8 cellular contexts compared by ENCODE assay signal in the genomic region with DNA sequence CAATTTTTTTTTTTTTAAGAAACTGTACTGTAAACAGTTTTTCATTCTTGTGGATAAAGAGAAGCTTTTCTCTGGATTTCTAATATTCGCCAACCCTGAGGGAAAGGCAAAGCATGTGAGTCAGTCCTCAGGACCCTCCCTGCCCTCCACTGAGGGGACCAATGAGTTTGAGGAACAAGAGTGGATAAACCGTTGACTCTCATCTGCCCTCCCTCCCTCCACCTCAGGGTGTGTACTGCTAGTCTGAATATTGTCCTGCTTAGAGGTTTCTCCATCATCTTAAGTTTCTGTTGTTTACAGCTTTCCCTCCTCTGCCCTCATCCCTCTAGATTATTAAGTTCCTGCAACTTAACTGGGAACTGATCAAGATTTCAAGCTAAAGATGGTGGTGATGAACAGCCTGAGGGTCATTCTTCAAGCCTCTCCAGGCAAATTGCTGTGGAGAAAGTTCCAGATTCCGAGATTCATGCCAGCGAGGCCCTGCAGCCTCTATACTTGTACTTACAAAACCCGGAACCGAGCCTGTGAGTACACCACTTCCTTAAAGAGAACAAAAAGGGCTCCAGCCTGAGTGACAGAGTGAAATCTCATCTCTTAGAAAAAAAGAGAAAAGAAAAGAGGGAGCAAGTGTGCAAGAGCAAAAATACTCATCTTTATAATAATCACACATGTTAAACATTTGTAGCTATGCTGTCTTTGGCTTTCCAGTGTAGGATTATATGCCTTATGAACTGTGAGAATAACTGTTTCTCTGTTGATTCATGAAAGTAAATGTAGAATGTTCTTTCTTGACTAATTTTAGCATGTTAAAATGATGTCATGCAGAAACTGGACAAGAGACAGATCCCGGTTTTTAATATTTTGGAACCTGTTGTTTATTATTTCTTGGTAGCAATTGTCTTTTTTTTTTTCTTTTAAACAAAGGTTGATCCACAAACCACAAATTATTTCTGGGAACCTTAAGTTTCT. TPM values are rescaled to one million over a fixed set of nuclear protein-coding genes. Genes with fewer than 3 reads are reported as not detected.
DNase-seq lines count a peak whose midpoint lies in the region; ATAC-seq and TF ChIP-seq lines count a peak whose summit lies in the region.

No MANE protein-coding gene starts in this region.

- H3K9ac ChIP-seq in BLaER1: peak overlapping the region; percentile 15; the same call in 1 of the 2 replicates

- ATAC-seq in GM19438 (IDR thresholded peaks at IDR 0.05; ENCODE audit: low read depth, unreplicated experiment) (peak; percentile 67), HG03469 (IDR thresholded peaks at IDR 0.05; ENCODE audit: unreplicated experiment) (peak; percentile 74), foreskin keratinocyte (no peak)

- H3K36me3 Mint-ChIP-seq in activated naive CD8-positive, alpha-beta T cell: peaks cover 6% of the 10 kb centered on the region

- no peaks in the 10 kb centered on the region for H3K36me3 ChIP-seq in BLaER1

- peaks cover 7% of the 10 kb centered on the region; the same call in 1 of the 2 replicates for H3K9me3 ChIP-seq in BLaER1

- H3K4me2 ChIP-seq in BLaER1: peak overlapping the region; percentile 63

- TF ChIP-seq CTCF in foreskin keratinocyte (conservative IDR thresholded peaks at IDR 0.05): no peak

- peak overlapping the region; percentile 69 for H3K4me3 Mint-ChIP-seq in activated naive CD8-positive, alpha-beta T cell

- H3K27me3 ChIP-seq in BLaER1 (0 out of 2 replicates have a peak, but pooled peaks cover 4% of the 10 kb centered on the region), foreskin keratinocyte (no peaks in the 10 kb centered on the region)

- H3K27ac ChIP-seq in BLaER1 (peak overlapping the region; percentile 66), foreskin keratinocyte (no peak overlapping the region)

- H3K9me3 Mint-ChIP-seq in activated naive CD8-positive, alpha-beta T cell (ENCODE audit: low read depth): no peaks in the 10 kb centered on the region

- H4K20me1 ChIP-seq in BLaER1: no peaks in the 10 kb centered on the region

- H3K27me3 Mint-ChIP-seq in activated naive CD8-positive, alpha-beta T cell: no peaks in the 10 kb centered on the region

- peaks cover 35% of the 10 kb centered on the region for H3K4me1 ChIP-seq in BLaER1
- H3K4me1 ChIP-seq in foreskin keratinocyte: no peaks in the 10 kb centered on the region

- DNase-seq in medulla oblongata (ENCODE audit: extremely low spot score): peak; percentile 55
- no peak for DNase-seq in foreskin keratinocyte
- no peak for DNase-seq in activated CD4-positive, alpha-beta T cell treated with anti-CD3 and anti-CD28 coated beads, Interleukin-2, amount 50 U/mL, for 1 hour
- DNase-seq in NCI-H2029 (lab: John Stamatoyannopoulos, UW): no peak

- peaks cover 82% of the 10 kb centered on the region for H3K4me1 Mint-ChIP-seq in activated naive CD8-positive, alpha-beta T cell (ENCODE audit: low read depth)

- no peak overlapping the region for H3K4me3 ChIP-seq in BLaER1

- H3K27ac Mint-ChIP-seq in activated naive CD8-positive, alpha-beta T cell: peak overlapping the region; percentile 94

RNA-seq across cellular contexts. Expression of gene CA5B, which starts 11.9 kb away (rescaled TPM):
- total RNA-seq in foreskin keratinocyte: 2.9 TPM in 2 replicates
- polyA plus RNA-seq in foreskin keratinocyte: 0.64 and 0.86 TPM in 2 replicates

RNA-seq across cellular contexts. Expression of gene ZRSR2, which starts 40.4 kb away (rescaled TPM):
- 5.7 and 5.9 TPM in 2 replicates for total RNA-seq in foreskin keratinocyte
- polyA plus RNA-seq in foreskin keratinocyte: 6.9 and 7.2 TPM in 2 replicates
